In genomic region chr6:112549749-112550148, GRCh38 we compare ENCODE assay signal across 21 cellular contexts.
"Had no signal": no experiment of that assay in that cellular context is flagged by ENCODE, and none has a peak within 500 bp of the region (broad histone marks: within the 10 kb centered on the region; RNA-seq: fewer than 3 reads in every experiment).

No MANE protein-coding gene starts in this region.

- H3K4me1 Mint-ChIP-seq: T-cell had no signal

- FAIRE-seq: HTR-8/SVneo had no signal

- H3K27ac Mint-ChIP-seq: T-cell had no signal

- H3K27me3 Mint-ChIP-seq: T-cell had no signal

- DNase-seq: Kasumi-1, MM.1S, NCI-H1092 treated with DMSO at 0.1 percent for 48 hours, NCI-H1436, NCI-H187, NCI-H2029, NCI-H2081 treated with DMSO at 0.1 percent for 48 hours, NCI-H2171, NCI-H226, NCI-H446, NCI-H510A, NCI-H524 treated with DMSO at 0.1 percent for 48 hours, NCI-H69, NCI-H774, PC-3, SHP77, SK-N-SH, SW 1271, T-cell had no signal

- H3K36me3 Mint-ChIP-seq: T-cell had no signal

- ATAC-seq: Panc1, PC-3, T-cell had no signal

- H3K4me3 Mint-ChIP-seq: T-cell had no signal
